ENCODE assay signal across 23 cellular contexts in genomic region chr18:53819671-53820070, GRCh38.
DNase-seq lines count a peak whose midpoint lies in the region; ATAC-seq and TF ChIP-seq lines count a peak whose summit lies in the region.
"Had no signal": no experiment of that assay in that cellular context is flagged by ENCODE, and none has a peak within 500 bp of the region (broad histone marks: within the 10 kb centered on the region; RNA-seq: fewer than 3 reads in every experiment).

No MANE protein-coding gene starts in this region.

- H3K4me3 ChIP-seq in lower lobe of right lung: no peak overlapping the region
- H3K4me3 ChIP-seq: A549, BLaER1 had no signal

- no peaks in the 10 kb centered on the region for H3K27me3 Mint-ChIP-seq in stimulated activated naive B cell treated with anti-CD40 and anti-IgM and Interleukin-4, amounts not matched to agents 10 μg/mL and 1 μg/mL and 100 μg/mL, for 72 hours
- no peaks in the 10 kb centered on the region for H3K27me3 Mint-ChIP-seq in activated naive CD4-positive, alpha-beta T cell treated with anti-CD3 and anti-CD28 coated beads for 36 hours (ENCODE audit: low read depth)

- CTCF ChIA-PET in activated naive CD4-positive, alpha-beta T cell treated with anti-CD3 and anti-CD28 coated beads for 36 hours (lab: Charles Lee): no interaction called here

- peaks cover 10% of the 10 kb centered on the region for H3K4me1 ChIP-seq in lower lobe of right lung
- H3K4me1 ChIP-seq: BLaER1 had no signal

- no peak for TF ChIP-seq CTCF in lower lobe of right lung (IDR thresholded peaks at IDR 0.05)

- no peak overlapping the region for H3K27ac ChIP-seq in lower lobe of right lung
- H3K27ac ChIP-seq: BLaER1, HL-60, KMS-11 had no signal

- no peaks in the 10 kb centered on the region for H3K36me3 Mint-ChIP-seq in stimulated activated naive B cell treated with anti-CD40 and anti-IgM and Interleukin-4, amounts not matched to agents 10 μg/mL and 1 μg/mL and 100 μg/mL, for 72 hours
- no peaks in the 10 kb centered on the region for H3K36me3 Mint-ChIP-seq in activated naive CD4-positive, alpha-beta T cell treated with anti-CD3 and anti-CD28 coated beads for 36 hours (ENCODE audit: low read depth)
- H3K36me3 Mint-ChIP-seq: CD4-positive, alpha-beta memory T cell had no signal

- peaks cover 8 to 9% of the 10 kb centered on the region in 2 donors for H3K9me3 Mint-ChIP-seq in stimulated activated naive B cell treated with anti-CD40 and anti-IgM and Interleukin-4, amounts not matched to agents 10 μg/mL and 1 μg/mL and 100 μg/mL, for 72 hours
- H3K9me3 Mint-ChIP-seq in activated naive CD4-positive, alpha-beta T cell treated with anti-CD3 and anti-CD28 coated beads for 36 hours: peaks cover 9% of the 10 kb centered on the region

- H3K27me3 ChIP-seq in lower lobe of right lung (ENCODE audit: low read depth): no peaks in the 10 kb centered on the region
- H3K27me3 ChIP-seq: BLaER1 had no signal

- no peaks in the 10 kb centered on the region for H3K9me3 ChIP-seq in lower lobe of right lung
- H3K9me3 ChIP-seq: A549, BLaER1 had no signal

- ATAC-seq in Right ventricle myocardium superior (ENCODE audit: poor library complexity) (peak; percentile 62), left cardiac atrium (no peak), lower lobe of right lung (peak; percentile 89 to 93)
- no peak for ATAC-seq in stimulated activated naive B cell treated with anti-CD40 and anti-IgM and Interleukin-4, amounts not matched to agents 10 μg/mL and 1 μg/mL and 100 μg/mL, for 72 hours (replicated peaks)
- ATAC-seq: A549 had no signal

- no peak overlapping the region for H3K4me3 Mint-ChIP-seq in stimulated activated naive B cell treated with anti-CD40 and anti-IgM and Interleukin-4, amounts not matched to agents 10 μg/mL and 1 μg/mL and 100 μg/mL, for 72 hours
- H3K4me3 Mint-ChIP-seq in activated naive CD4-positive, alpha-beta T cell treated with anti-CD3 and anti-CD28 coated beads for 36 hours: no peak overlapping the region
- H3K4me3 Mint-ChIP-seq: HFFc6 had no signal

- no peaks in the 10 kb centered on the region for H3K4me1 Mint-ChIP-seq in stimulated activated naive B cell treated with anti-CD40 and anti-IgM and Interleukin-4, amounts not matched to agents 10 μg/mL and 1 μg/mL and 100 μg/mL, for 72 hours
- no peaks in the 10 kb centered on the region for H3K4me1 Mint-ChIP-seq in activated naive CD4-positive, alpha-beta T cell treated with anti-CD3 and anti-CD28 coated beads for 36 hours (ENCODE audit: low read depth)
- H3K4me1 Mint-ChIP-seq: CD4-positive, alpha-beta memory T cell had no signal

- intact Hi-C loops in Right ventricle myocardium superior (cut with DNase I): no loop called here
- intact Hi-C loops in left cardiac atrium (cut with DNase I): no loop called here
- intact Hi-C loops in lower lobe of right lung (cut with DNase I): no loop called here
- intact Hi-C loops in activated naive CD4-positive, alpha-beta T cell treated with anti-CD3 and anti-CD28 coated beads for 36 hours (cut with micrococcal nuclease): no loop called here

- H3K27ac Mint-ChIP-seq in stimulated activated naive B cell treated with anti-CD40 and anti-IgM and Interleukin-4, amounts not matched to agents 10 μg/mL and 1 μg/mL and 100 μg/mL, for 72 hours: peak overlapping the region; percentile 9
- H3K27ac Mint-ChIP-seq in activated naive CD4-positive, alpha-beta T cell treated with anti-CD3 and anti-CD28 coated beads for 36 hours: no peak overlapping the region
- H3K27ac Mint-ChIP-seq: HFFc6 had no signal

- DNase-seq in Right ventricle myocardium superior: no peak
- DNase-seq in left cardiac atrium: no peak
- DNase-seq in NCI-H1105 treated with DMSO at 0.1 percent for 48 hours (lab: John Stamatoyannopoulos, UW): peak; percentile 63
- DNase-seq in lower lobe of right lung: peak; percentile 60
- DNase-seq in stimulated activated naive B cell treated with anti-CD40 and anti-IgM and Interleukin-4, amounts not matched to agents 10 μg/mL and 1 μg/mL and 100 μg/mL, for 72 hours: no peak
- DNase-seq in activated naive CD4-positive, alpha-beta T cell treated with anti-CD3 and anti-CD28 coated beads for 36 hours: no peak
- DNase-seq in 8988T: no peak
- DNase-seq in NCI-H187 (lab: John Stamatoyannopoulos, UW): no peak
- DNase-seq: CD4-positive, alpha-beta memory T cell; DMS53; EL; HFFc6; MV-4-11; NCI-H1436 treated with DMSO at 0.1 percent for 48 hours; NCI-H2029 treated with DMSO at 0.1 percent for 48 hours; NCI-H748 treated with DMSO at 0.1 percent for 48 hours; OCI-M1; SHP77 treated with DMSO at 0.1 percent for 48 hours; SK-N-SH had no signal

- H3K36me3 ChIP-seq in lower lobe of right lung: no peaks in the 10 kb centered on the region
- H3K36me3 ChIP-seq: BLaER1 had no signal

Comparison
In these comparisons a context has a peak if more than half of its experiments do, and no peak if none do; other contexts are left out.
1. ATAC-seq: peak in Right ventricle myocardium superior (single experiment) and lower lobe of right lung (2 of 2); none in left cardiac atrium (0 of 2) and stimulated activated naive B cell treated with anti-CD40 and anti-IgM and Interleukin-4, amounts not matched to agents 10 μg/mL and 1 μg/mL and 100 μg/mL, for 72 hours (0 of 2).
2. DNase-seq: peak in NCI-H1105 treated with DMSO at 0.1 percent for 48 hours (single experiment) and lower lobe of right lung (single experiment); none in Right ventricle myocardium superior (single experiment), left cardiac atrium (single experiment), stimulated activated naive B cell treated with anti-CD40 and anti-IgM and Interleukin-4, amounts not matched to agents 10 μg/mL and 1 μg/mL and 100 μg/mL, for 72 hours (single experiment), activated naive CD4-positive, alpha-beta T cell treated with anti-CD3 and anti-CD28 coated beads for 36 hours (single experiment), 8988T (single experiment) and NCI-H187 (0 of 2).